Comparison of ENCODE assay signal across 1 cellular context in the genomic region with DNA sequence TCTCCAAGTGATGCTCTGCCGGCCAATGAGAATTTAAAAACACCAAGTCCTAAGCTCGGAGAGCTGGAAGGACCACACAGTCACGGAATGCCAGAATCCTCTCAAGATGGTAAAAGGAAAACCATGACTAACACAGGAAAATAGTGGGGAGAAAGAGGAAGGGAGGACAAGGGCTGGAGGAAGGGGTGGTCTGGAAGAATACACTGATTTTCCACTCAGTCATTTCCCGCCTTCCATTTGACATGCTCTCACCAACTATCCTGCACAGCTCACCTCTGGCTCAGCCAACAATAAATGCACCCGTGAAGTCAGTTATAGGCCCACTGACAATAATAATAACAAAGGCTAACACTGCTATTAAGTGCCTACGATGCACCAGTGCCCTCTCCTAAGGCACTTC.
TF ChIP-seq lines count a peak whose summit lies in the region.

No MANE protein-coding gene starts in this region.

TF ChIP-seq in WTC11, 78 proteins besides CTCF, POLR2A, EP300 and RAD21 (continued from another document):
- TF ChIP-seq ESRRA (CRISPR knock-in tag; IDR thresholded peaks at IDR 0.05; ENCODE audit: borderline replicate concordance) (no peak), ZNF396 (CRISPR knock-in tag; IDR thresholded peaks at IDR 0.05; ENCODE audit: borderline replicate concordance) (no peak), ZNF121 (CRISPR knock-in tag; IDR thresholded peaks at IDR 0.05) (no peak), TP53 (CRISPR knock-in tag; IDR thresholded peaks at IDR 0.05) (no peak)
- TF ChIP-seq, protein P1, sequence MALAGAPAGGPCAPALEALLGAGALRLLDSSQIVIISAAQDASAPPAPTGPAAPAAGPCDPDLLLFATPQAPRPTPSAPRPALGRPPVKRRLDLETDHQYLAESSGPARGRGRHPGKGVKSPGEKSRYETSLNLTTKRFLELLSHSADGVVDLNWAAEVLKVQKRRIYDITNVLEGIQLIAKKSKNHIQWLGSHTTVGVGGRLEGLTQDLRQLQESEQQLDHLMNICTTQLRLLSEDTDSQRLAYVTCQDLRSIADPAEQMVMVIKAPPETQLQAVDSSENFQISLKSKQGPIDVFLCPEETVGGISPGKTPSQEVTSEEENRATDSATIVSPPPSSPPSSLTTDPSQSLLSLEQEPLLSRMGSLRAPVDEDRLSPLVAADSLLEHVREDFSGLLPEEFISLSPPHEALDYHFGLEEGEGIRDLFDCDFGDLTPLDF (CRISPR knock-in tag; IDR thresholded peaks at IDR 0.05): no peak
- TF ChIP-seq, protein P2, sequence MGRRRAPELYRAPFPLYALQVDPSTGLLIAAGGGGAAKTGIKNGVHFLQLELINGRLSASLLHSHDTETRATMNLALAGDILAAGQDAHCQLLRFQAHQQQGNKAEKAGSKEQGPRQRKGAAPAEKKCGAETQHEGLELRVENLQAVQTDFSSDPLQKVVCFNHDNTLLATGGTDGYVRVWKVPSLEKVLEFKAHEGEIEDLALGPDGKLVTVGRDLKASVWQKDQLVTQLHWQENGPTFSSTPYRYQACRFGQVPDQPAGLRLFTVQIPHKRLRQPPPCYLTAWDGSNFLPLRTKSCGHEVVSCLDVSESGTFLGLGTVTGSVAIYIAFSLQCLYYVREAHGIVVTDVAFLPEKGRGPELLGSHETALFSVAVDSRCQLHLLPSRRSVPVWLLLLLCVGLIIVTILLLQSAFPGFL (CRISPR knock-in tag; IDR thresholded peaks at IDR 0.05; ENCODE audit: borderline replicate concordance): no peak
- TF ChIP-seq, protein P3, sequence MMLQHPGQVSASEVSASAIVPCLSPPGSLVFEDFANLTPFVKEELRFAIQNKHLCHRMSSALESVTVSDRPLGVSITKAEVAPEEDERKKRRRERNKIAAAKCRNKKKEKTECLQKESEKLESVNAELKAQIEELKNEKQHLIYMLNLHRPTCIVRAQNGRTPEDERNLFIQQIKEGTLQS (CRISPR knock-in tag; conservative IDR thresholded peaks at IDR 0.05): no peak
- TF ChIP-seq, protein P4, sequence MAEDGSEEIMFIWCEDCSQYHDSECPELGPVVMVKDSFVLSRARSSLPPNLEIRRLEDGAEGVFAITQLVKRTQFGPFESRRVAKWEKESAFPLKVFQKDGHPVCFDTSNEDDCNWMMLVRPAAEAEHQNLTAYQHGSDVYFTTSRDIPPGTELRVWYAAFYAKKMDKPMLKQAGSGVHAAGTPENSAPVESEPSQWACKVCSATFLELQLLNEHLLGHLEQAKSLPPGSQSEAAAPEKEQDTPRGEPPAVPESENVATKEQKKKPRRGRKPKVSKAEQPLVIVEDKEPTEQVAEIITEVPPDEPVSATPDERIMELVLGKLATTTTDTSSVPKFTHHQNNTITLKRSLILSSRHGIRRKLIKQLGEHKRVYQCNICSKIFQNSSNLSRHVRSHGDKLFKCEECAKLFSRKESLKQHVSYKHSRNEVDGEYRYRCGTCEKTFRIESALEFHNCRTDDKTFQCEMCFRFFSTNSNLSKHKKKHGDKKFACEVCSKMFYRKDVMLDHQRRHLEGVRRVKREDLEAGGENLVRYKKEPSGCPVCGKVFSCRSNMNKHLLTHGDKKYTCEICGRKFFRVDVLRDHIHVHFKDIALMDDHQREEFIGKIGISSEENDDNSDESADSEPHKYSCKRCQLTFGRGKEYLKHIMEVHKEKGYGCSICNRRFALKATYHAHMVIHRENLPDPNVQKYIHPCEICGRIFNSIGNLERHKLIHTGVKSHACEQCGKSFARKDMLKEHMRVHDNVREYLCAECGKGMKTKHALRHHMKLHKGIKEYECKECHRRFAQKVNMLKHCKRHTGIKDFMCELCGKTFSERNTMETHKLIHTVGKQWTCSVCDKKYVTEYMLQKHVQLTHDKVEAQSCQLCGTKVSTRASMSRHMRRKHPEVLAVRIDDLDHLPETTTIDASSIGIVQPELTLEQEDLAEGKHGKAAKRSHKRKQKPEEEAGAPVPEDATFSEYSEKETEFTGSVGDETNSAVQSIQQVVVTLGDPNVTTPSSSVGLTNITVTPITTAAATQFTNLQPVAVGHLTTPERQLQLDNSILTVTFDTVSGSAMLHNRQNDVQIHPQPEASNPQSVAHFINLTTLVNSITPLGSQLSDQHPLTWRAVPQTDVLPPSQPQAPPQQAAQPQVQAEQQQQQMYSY (CRISPR knock-in tag; IDR thresholded peaks at IDR 0.05): no peak
- TF ChIP-seq, protein P5, sequence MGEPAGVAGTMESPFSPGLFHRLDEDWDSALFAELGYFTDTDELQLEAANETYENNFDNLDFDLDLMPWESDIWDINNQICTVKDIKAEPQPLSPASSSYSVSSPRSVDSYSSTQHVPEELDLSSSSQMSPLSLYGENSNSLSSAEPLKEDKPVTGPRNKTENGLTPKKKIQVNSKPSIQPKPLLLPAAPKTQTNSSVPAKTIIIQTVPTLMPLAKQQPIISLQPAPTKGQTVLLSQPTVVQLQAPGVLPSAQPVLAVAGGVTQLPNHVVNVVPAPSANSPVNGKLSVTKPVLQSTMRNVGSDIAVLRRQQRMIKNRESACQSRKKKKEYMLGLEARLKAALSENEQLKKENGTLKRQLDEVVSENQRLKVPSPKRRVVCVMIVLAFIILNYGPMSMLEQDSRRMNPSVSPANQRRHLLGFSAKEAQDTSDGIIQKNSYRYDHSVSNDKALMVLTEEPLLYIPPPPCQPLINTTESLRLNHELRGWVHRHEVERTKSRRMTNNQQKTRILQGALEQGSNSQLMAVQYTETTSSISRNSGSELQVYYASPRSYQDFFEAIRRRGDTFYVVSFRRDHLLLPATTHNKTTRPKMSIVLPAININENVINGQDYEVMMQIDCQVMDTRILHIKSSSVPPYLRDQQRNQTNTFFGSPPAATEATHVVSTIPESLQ (CRISPR knock-in tag; IDR thresholded peaks at IDR 0.05): no peak
- TF ChIP-seq, protein P6, sequence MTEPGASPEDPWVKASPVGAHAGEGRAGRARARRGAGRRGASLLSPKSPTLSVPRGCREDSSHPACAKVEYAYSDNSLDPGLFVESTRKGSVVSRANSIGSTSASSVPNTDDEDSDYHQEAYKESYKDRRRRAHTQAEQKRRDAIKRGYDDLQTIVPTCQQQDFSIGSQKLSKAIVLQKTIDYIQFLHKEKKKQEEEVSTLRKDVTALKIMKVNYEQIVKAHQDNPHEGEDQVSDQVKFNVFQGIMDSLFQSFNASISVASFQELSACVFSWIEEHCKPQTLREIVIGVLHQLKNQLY (CRISPR knock-in tag; IDR thresholded peaks at IDR 0.05): no peak
- TF ChIP-seq, protein P7, sequence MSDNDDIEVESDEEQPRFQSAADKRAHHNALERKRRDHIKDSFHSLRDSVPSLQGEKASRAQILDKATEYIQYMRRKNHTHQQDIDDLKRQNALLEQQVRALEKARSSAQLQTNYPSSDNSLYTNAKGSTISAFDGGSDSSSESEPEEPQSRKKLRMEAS (CRISPR knock-in tag; IDR thresholded peaks at IDR 0.05): no peak
- TF ChIP-seq, protein P8, sequence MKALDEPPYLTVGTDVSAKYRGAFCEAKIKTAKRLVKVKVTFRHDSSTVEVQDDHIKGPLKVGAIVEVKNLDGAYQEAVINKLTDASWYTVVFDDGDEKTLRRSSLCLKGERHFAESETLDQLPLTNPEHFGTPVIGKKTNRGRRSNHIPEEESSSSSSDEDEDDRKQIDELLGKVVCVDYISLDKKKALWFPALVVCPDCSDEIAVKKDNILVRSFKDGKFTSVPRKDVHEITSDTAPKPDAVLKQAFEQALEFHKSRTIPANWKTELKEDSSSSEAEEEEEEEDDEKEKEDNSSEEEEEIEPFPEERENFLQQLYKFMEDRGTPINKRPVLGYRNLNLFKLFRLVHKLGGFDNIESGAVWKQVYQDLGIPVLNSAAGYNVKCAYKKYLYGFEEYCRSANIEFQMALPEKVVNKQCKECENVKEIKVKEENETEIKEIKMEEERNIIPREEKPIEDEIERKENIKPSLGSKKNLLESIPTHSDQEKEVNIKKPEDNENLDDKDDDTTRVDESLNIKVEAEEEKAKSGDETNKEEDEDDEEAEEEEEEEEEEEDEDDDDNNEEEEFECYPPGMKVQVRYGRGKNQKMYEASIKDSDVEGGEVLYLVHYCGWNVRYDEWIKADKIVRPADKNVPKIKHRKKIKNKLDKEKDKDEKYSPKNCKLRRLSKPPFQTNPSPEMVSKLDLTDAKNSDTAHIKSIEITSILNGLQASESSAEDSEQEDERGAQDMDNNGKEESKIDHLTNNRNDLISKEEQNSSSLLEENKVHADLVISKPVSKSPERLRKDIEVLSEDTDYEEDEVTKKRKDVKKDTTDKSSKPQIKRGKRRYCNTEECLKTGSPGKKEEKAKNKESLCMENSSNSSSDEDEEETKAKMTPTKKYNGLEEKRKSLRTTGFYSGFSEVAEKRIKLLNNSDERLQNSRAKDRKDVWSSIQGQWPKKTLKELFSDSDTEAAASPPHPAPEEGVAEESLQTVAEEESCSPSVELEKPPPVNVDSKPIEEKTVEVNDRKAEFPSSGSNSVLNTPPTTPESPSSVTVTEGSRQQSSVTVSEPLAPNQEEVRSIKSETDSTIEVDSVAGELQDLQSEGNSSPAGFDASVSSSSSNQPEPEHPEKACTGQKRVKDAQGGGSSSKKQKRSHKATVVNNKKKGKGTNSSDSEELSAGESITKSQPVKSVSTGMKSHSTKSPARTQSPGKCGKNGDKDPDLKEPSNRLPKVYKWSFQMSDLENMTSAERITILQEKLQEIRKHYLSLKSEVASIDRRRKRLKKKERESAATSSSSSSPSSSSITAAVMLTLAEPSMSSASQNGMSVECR (CRISPR knock-in tag; IDR thresholded peaks at IDR 0.05; ENCODE audit: borderline replicate concordance): no peak
